Comparison of ENCODE assay signal across 8 cellular contexts in genomic region chr6:83511901-83512681, GRCh38. TPM values are rescaled to one million over a fixed set of nuclear protein-coding genes. Genes with fewer than 3 reads are reported as not detected.
DNase-seq lines count a peak whose midpoint lies in the region; ATAC-seq and TF ChIP-seq lines count a peak whose summit lies in the region.

A gene with protein sequence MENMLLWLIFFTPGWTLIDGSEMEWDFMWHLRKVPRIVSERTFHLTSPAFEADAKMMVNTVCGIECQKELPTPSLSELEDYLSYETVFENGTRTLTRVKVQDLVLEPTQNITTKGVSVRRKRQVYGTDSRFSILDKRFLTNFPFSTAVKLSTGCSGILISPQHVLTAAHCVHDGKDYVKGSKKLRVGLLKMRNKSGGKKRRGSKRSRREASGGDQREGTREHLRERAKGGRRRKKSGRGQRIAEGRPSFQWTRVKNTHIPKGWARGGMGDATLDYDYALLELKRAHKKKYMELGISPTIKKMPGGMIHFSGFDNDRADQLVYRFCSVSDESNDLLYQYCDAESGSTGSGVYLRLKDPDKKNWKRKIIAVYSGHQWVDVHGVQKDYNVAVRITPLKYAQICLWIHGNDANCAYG (plus strand): TSS chr6:83512534. CDS start chr6:83523442, 10,908 bp downstream.

- no peaks in the 10 kb centered on the region for H3K9me2 ChIP-seq in PC-3 (replicated peaks; ENCODE audit: low read length)

- H3K9me3 Mint-ChIP-seq in stimulated activated memory B cell treated with anti-CD40 and anti-IgM and Interleukin-4, amounts not matched to agents 10 μg/mL and 1 μg/mL and 100 μg/mL, for 72 hours, result no peaks in the 10 kb centered on the region

- no TSS peak for BruUV-seq in PC-3 (replicated peaks; lab: Mats Ljungman, UMichigan)

- intact Hi-C loops in PC-3 (cut with micrococcal nuclease), result loop anchor here (5.0 kb wide), 1 partner anchor 80 kb away; the partner anchor contains the start of gene ME1

- H3K36me3 Mint-ChIP-seq in stimulated activated memory B cell treated with anti-CD40 and anti-IgM and Interleukin-4, amounts not matched to agents 10 μg/mL and 1 μg/mL and 100 μg/mL, for 72 hours, result no peaks in the 10 kb centered on the region

- H3K9me3 ChIP-seq in PC-3 (ENCODE audit: low read length), result no peaks in the 10 kb centered on the region

- no peak; the same call in 1 of the 2 replicates for TF ChIP-seq CTCF in PC-3 (conservative IDR thresholded peaks at IDR 0.05; ENCODE audit: low read depth, low read length)

- no peaks in the 10 kb centered on the region for H3K27me3 ChIP-seq in PC-3 (ENCODE audit: low read length)

- POLR2A ChIA-PET in PC-3 (lab: Charles Lee; ENCODE audit: unreplicated experiment), result no interaction called here

- peaks cover 16% of the 10 kb centered on the region for H3K4me1 Mint-ChIP-seq in stimulated activated memory B cell treated with anti-CD40 and anti-IgM and Interleukin-4, amounts not matched to agents 10 μg/mL and 1 μg/mL and 100 μg/mL, for 72 hours

- CTCF ChIA-PET in PC-3 (lab: Charles Lee), result interaction anchor here (0.6 to 3.3 kb wide), 2 partner anchors 94 to 100 kb away, joined by 3 to 19 read pairs; no protein-coding TSS in a partner anchor

- peak within 1 kb of the TSS; percentile 82 for H3K4me2 ChIP-seq in PC-3 (ENCODE audit: low read length)

- peaks cover 68% of the 10 kb centered on the region for H3K27me3 Mint-ChIP-seq in stimulated activated memory B cell treated with anti-CD40 and anti-IgM and Interleukin-4, amounts not matched to agents 10 μg/mL and 1 μg/mL and 100 μg/mL, for 72 hours

- peak within 1 kb of the TSS; percentile 66 for H3K4me3 ChIP-seq in PC-3 (ENCODE audit: low read length)

- peak within 1 kb of the TSS; percentile 43; the same call in 1 of the 2 replicates for H3K9ac ChIP-seq in PC-3 (ENCODE audit: low read length)

- no peaks in the 10 kb centered on the region for H4K20me1 ChIP-seq in PC-3 (ENCODE audit: low read length)

- H3K4me3 Mint-ChIP-seq in stimulated activated memory B cell treated with anti-CD40 and anti-IgM and Interleukin-4, amounts not matched to agents 10 μg/mL and 1 μg/mL and 100 μg/mL, for 72 hours, result peak within 1 kb of the TSS; percentile 23

- no peaks in the 10 kb centered on the region for H3F3A ChIP-seq in PC-3 (ENCODE audit: low read length, unreplicated experiment)

- no peaks in the 10 kb centered on the region for H3K79me2 ChIP-seq in PC-3 (ENCODE audit: low read length)

- ATAC-seq in HG03045 (IDR thresholded peaks at IDR 0.05; ENCODE audit: unreplicated experiment), result peak; percentile 68
- ATAC-seq in PC-3, result peak; percentile 82
- ATAC-seq in stimulated activated memory B cell treated with anti-CD40 and anti-IgM and Interleukin-4, amounts not matched to agents 10 μg/mL and 1 μg/mL and 100 μg/mL, for 72 hours, result peak; percentile 61
- no peak for ATAC-seq in HG03175 (IDR thresholded peaks at IDR 0.05; ENCODE audit: unreplicated experiment)

- no peaks in the 10 kb centered on the region for H3K36me3 ChIP-seq in PC-3 (ENCODE audit: low read depth, low read length)

- peak within 1 kb of the TSS; percentile 93 for H2AFZ ChIP-seq in PC-3 (ENCODE audit: low read length)

- H3K27ac ChIP-seq in PC-3 (ENCODE audit: low read length), result no peak within 1 kb of the TSS

- H3K4me1 ChIP-seq in PC-3 (ENCODE audit: insufficient read depth, low read length), result peaks cover 22% of the 10 kb centered on the region

- DNase-seq in activated CD4-positive, alpha-beta T cell treated with anti-CD3 and anti-CD28 coated beads for 48 hours, result peak; percentile 11
- DNase-seq in activated CD4-positive, alpha-beta T cell treated with anti-CD3 and anti-CD28 coated beads, Interleukin-2, amount 50 U/mL, for 1 hour, result no peak
- DNase-seq in PC-3, result peak; percentile 44
- DNase-seq in cerebellum (ENCODE audit: low spot score), result peak; percentile 10
- peak; percentile 41 for DNase-seq in kidney glomerular epithelial cell (lab: John Stamatoyannopoulos, UW)

- H3K27ac Mint-ChIP-seq in stimulated activated memory B cell treated with anti-CD40 and anti-IgM and Interleukin-4, amounts not matched to agents 10 μg/mL and 1 μg/mL and 100 μg/mL, for 72 hours, result no peak within 1 kb of the TSS

RNA-seq across cellular contexts. Expression of the gene that starts here (rescaled TPM):
- total RNA-seq in PC-3 (2014; rRNA removed) (1.7 and 3.2 TPM in 2 replicates), cerebellum (2.4 TPM)
